In the genomic region with DNA sequence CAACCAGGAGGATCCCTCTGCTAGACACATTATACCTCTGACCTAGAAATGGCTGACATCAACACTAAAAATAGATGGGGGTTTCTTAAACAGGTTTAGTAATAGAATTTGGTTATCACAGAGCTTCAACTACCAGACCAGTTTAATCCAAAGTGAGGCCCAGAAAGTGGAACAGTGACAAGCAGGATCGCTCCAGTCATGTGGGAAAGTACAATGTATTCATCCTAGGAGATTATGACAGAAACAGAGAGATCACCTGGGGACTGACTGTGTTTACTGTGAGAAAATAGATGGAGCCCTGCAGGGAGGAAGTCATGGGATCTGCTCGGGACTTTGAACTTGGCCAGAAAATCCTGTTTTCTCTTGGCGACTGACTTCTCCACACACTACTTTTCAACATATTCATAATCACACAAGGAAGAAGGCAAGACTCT, we compare ENCODE assay signal across 17 cellular contexts.
A peak's percentile ranks its signal among the peaks of the same experiment; 100 is the strongest.
DNase-seq lines count a peak whose midpoint lies in the region; ATAC-seq and TF ChIP-seq lines count a peak whose summit lies in the region.
"Had no signal": no experiment of that assay in that cellular context is flagged by ENCODE, and none has a peak within 500 bp of the region (broad histone marks: within the 10 kb centered on the region; RNA-seq: fewer than 3 reads in every experiment).

No MANE protein-coding gene starts in this region.

- peak overlapping the region; percentile 59 for H3K4me2 ChIP-seq in OCI-LY3 (ENCODE audit: low read length)
- H3K4me2 ChIP-seq: KMS-11, PC-9 had no signal

- TF ChIP-seq CTCF in OCI-LY3 (IDR thresholded peaks at IDR 0.05; ENCODE audit: low read depth, low read length) (no peak), mesothelial cell of epicardium (IDR thresholded peaks at IDR 0.05; ENCODE audit: unreplicated experiment) (no peak), uterus (IDR thresholded peaks at IDR 0.05) (no peak)

- H3K79me2 ChIP-seq in OCI-LY3 (ENCODE audit: low read length), result no peaks in the 10 kb centered on the region

- H3K9me3 ChIP-seq in OCI-LY3 (ENCODE audit: insufficient read depth, low read length), result no peaks in the 10 kb centered on the region
- no peaks in the 10 kb centered on the region for H3K9me3 ChIP-seq in uterus

- H3K4me3 ChIP-seq in OCI-LY3 (ENCODE audit: low read length) (peak overlapping the region; percentile 11; the same call in 1 of the 2 replicates), uterus (no peak overlapping the region)
- H3K4me3 ChIP-seq: PC-9 had no signal

- no peak for TF ChIP-seq POLR2A in uterus (IDR thresholded peaks at IDR 0.05)
- no peak for TF ChIP-seq POLR2A in erythroblast (IDR thresholded peaks at IDR 0.05; ENCODE audit: low read length)

- intact Hi-C loops in left ventricle myocardium superior (cut with micrococcal nuclease) (no loop called here), cardiac septum (cut with DNase I) (no loop called here), uterus (cut with DNase I; ENCODE audit: low total_unique reads) (no loop called here)

- no peaks in the 10 kb centered on the region for H3K36me3 Mint-ChIP-seq in mesothelial cell of epicardium
- H3K36me3 Mint-ChIP-seq: CD4-positive, CD25-positive, alpha-beta regulatory T cell had no signal

- peak overlapping the region; percentile 79 for H3K27ac ChIP-seq in OCI-LY3 (ENCODE audit: low read length)
- H3K27ac ChIP-seq in uterus, result peak overlapping the region; percentile 54 to 62
- H3K27ac ChIP-seq: KMS-11, PC-9 had no signal

- ATAC-seq in left ventricle myocardium superior (peak; percentile 19), GM21619 (IDR thresholded peaks at IDR 0.05; ENCODE audit: unreplicated experiment) (no peak)

- H3K9ac ChIP-seq in OCI-LY3 (ENCODE audit: low read length), result peak overlapping the region; percentile 46
- H3K9ac ChIP-seq: KMS-11 had no signal

- H3K36me3 ChIP-seq in OCI-LY3 (replicated peaks; ENCODE audit: low read depth, low read length) (no peaks in the 10 kb centered on the region), uterus (no peaks in the 10 kb centered on the region)

- no peaks in the 10 kb centered on the region for H3K27me3 Mint-ChIP-seq in mesothelial cell of epicardium (ENCODE audit: low read depth)

- H3K4me3 Mint-ChIP-seq in mesothelial cell of epicardium, result no peak overlapping the region
- H3K4me3 Mint-ChIP-seq: CD4-positive, CD25-positive, alpha-beta regulatory T cell had no signal

- H3K27me3 ChIP-seq in OCI-LY3 (ENCODE audit: low read depth, low read length) (no peaks in the 10 kb centered on the region), uterus (no peaks in the 10 kb centered on the region)

- H3K27ac Mint-ChIP-seq in mesothelial cell of epicardium, result peak overlapping the region; percentile 85
- H3K27ac Mint-ChIP-seq: CD4-positive, CD25-positive, alpha-beta regulatory T cell had no signal

- peaks cover 26% of the 10 kb centered on the region for H3K4me1 Mint-ChIP-seq in mesothelial cell of epicardium
- H3K4me1 Mint-ChIP-seq: CD4-positive, CD25-positive, alpha-beta regulatory T cell had no signal

- H4K20me1 ChIP-seq in OCI-LY3 (ENCODE audit: insufficient read depth, low read length), result no peaks in the 10 kb centered on the region

- H3K9me3 Mint-ChIP-seq in mesothelial cell of epicardium, result peaks cover 6% of the 10 kb centered on the region

- H3K4me1 ChIP-seq in OCI-LY3 (ENCODE audit: low read length) (peaks cover 53% of the 10 kb centered on the region), uterus (no peaks in the 10 kb centered on the region)

- no peak for DNase-seq in left ventricle myocardium superior
- DNase-seq in cardiac septum (ENCODE audit: low spot score), result no peak
- DNase-seq in mesothelial cell of epicardium (ENCODE audit: low spot score in 2 of 2, unreplicated experiment in 2 of 2), result no peak
- no peak for DNase-seq in uterus
- no peak for DNase-seq in erythroblast (lab: John Stamatoyannopoulos, UW)
- DNase-seq in NCI-H446 treated with DMSO at 0.1 percent for 48 hours (lab: John Stamatoyannopoulos, UW), result no peak
- DNase-seq: activated CD8-positive, alpha-beta memory T cell treated with anti-CD3 and anti-CD28 coated beads for 24 hours; CD4-positive, CD25-positive, alpha-beta regulatory T cell; dermis blood vessel endothelial cell; kidney glomerular epithelial cell; NCI-H1417 treated with DMSO at 0.1 percent for 48 hours; NCI-H510A treated with DMSO at 0.1 percent for 48 hours; PC-9; SW 1271 had no signal

- H2AFZ ChIP-seq in OCI-LY3 (ENCODE audit: low read depth, low read length), result peak overlapping the region; percentile 91
- H2AFZ ChIP-seq: PC-9 had no signal
